9 cellular contexts compared by ENCODE assay signal in genomic region chr6:125888989-125889656, GRCh38.
DNase-seq lines count a peak whose midpoint lies in the region; ATAC-seq and TF ChIP-seq lines count a peak whose summit lies in the region.
"Had no signal": no experiment of that assay in that cellular context is flagged by ENCODE, and none has a peak within 500 bp of the region (broad histone marks: within the 10 kb centered on the region; RNA-seq: fewer than 3 reads in every experiment).

No MANE protein-coding gene starts in this region.

- TF ChIP-seq EP300 in ovary (IDR thresholded peaks at IDR 0.05), result no peak

- in situ Hi-C loops in Caki2 (cut with HindIII; ENCODE audit: low pct_unique_long_range_greater_than_20kb, low sequenced_read_pairs), result no loop called here

- H3K36me3 ChIP-seq in adipocyte (ENCODE audit: control insufficient read depth, insufficient read depth, low read length, severe bottlenecking), result peaks cover 96% of the 10 kb centered on the region
- H3K36me3 ChIP-seq in liver (ENCODE audit: control insufficient read depth in 4 of 4, insufficient read depth in 3 of 4, low read depth in 1 of 4, low read length in 3 of 4), result peaks cover 0 to 30% (median 13%) of the 10 kb centered on the region in 4 donors
- H3K36me3 ChIP-seq in ovary, result no peaks in the 10 kb centered on the region
- H3K36me3 ChIP-seq in tibial artery, result peaks cover 23 to 86% (median 48%) of the 10 kb centered on the region in 3 donors

- peak; percentile 58 to 79 for TF ChIP-seq RAD21 in liver (IDR thresholded peaks at IDR 0.05)

- no peaks in the 10 kb centered on the region for H3K9me3 ChIP-seq in adipocyte (ENCODE audit: control insufficient read depth, low read length)
- H3K9me3 ChIP-seq in liver (ENCODE audit: control insufficient read depth in 4 of 4, low read length in 3 of 4), result no peaks in the 10 kb centered on the region
- no peaks in the 10 kb centered on the region for H3K9me3 ChIP-seq in ovary
- no peaks in the 10 kb centered on the region for H3K9me3 ChIP-seq in tibial artery

- H3K27me3 ChIP-seq in adipocyte (replicated peaks; ENCODE audit: control insufficient read depth, insufficient read depth, low read length) (no peaks in the 10 kb centered on the region), liver (ENCODE audit: control insufficient read depth in 4 of 4, insufficient read depth in 4 of 4, low read length in 3 of 4) (no peaks in the 10 kb centered on the region), ovary (no peaks in the 10 kb centered on the region), tibial artery (no peaks in the 10 kb centered on the region)

- no peak for ATAC-seq in GM21447 (IDR thresholded peaks at IDR 0.05; ENCODE audit: unreplicated experiment)

- H3K27ac ChIP-seq in liver (ENCODE audit: low read depth in 1 of 2, low read length in 2 of 2) (no peak overlapping the region), ovary (no peak overlapping the region), tibial artery (no peak overlapping the region)

- TF ChIP-seq POLR2A in ovary (IDR thresholded peaks at IDR 0.05), result no peak

- TF ChIP-seq CTCF in liver (IDR thresholded peaks at IDR 0.05; ENCODE audit: low read depth, low read length, missing input control), result peak; percentile 41
- no peak for TF ChIP-seq CTCF in ovary (IDR thresholded peaks at IDR 0.05)
- no peak for TF ChIP-seq CTCF in tibial artery (IDR thresholded peaks at IDR 0.05)

- WGBS in liver, result 73% methylated on average over 8 of the region's 8 CpGs
- 82 to 84% (median 83%) methylated on average over 8 of the region's 8 CpGs for WGBS in ovary, 3 donors

- H3K4me3 ChIP-seq in adipocyte (ENCODE audit: low read length) (no peak overlapping the region), liver (ENCODE audit: low read depth in 1 of 3, low read length in 3 of 3) (no peak overlapping the region), ovary (no peak overlapping the region), tibial artery (no peak overlapping the region)

- H3K9ac ChIP-seq in adipocyte (ENCODE audit: low read length) (no peak overlapping the region), liver (ENCODE audit: low read depth in 1 of 2, low read length in 2 of 2) (no peak overlapping the region)

- H3K4me1 ChIP-seq in adipocyte (ENCODE audit: control insufficient read depth, insufficient read depth, low read length) (no peaks in the 10 kb centered on the region), liver (ENCODE audit: control insufficient read depth in 4 of 4, insufficient read depth in 4 of 4, low read length in 3 of 4) (peaks cover 0 to 1% (median 0%) of the 10 kb centered on the region in 4 donors), ovary (ENCODE audit: insufficient read depth) (no peaks in the 10 kb centered on the region), tibial artery (no peaks in the 10 kb centered on the region)

- intact Hi-C loops in ovary (cut with DNase I) (no loop called here), tibial artery (cut with DNase I; ENCODE audit: low total_unique reads) (no loop called here), head of caudate nucleus (cut with DNase I) (no loop called here)

- DNase-seq in Caki2 (ENCODE audit: low read depth) (peak; percentile 61), HuH-7 (ENCODE audit: low spot score) (peak; percentile 20), adipocyte (ENCODE audit: low read depth) (peak; percentile 70), ovary (no peak), tibial artery (no peak), head of caudate nucleus (no peak)
- DNase-seq: NCI-H1694 treated with DMSO at 0.1 percent for 48 hours had no signal

TF ChIP-seq in liver, 16 proteins besides CTCF, POLR2A, EP300 and RAD21:
- TF ChIP-seq SP1 (IDR thresholded peaks at IDR 0.05), result no peak

Comparison
In these comparisons a context has a peak if more than half of its experiments do, and no peak if none do; other contexts are left out.
1. DNase-seq: peak in Caki2 (single experiment), HuH-7 (single experiment) and adipocyte (single experiment); none in ovary (0 of 5), tibial artery (0 of 2) and head of caudate nucleus (0 of 42).